ENCODE assay signal across 20 cellular contexts in genomic region chr5:153969563-153969895, GRCh38.
"Had no signal": no experiment of that assay in that cellular context is flagged by ENCODE, and none has a peak within 500 bp of the region (broad histone marks: within the 10 kb centered on the region; RNA-seq: fewer than 3 reads in every experiment).

No MANE protein-coding gene starts in this region.

- FAIRE-seq: frontal cortex had no signal

- ATAC-seq: heart left ventricle; left colon; lower lobe of right lung; right lobe of liver; stimulated activated naive CD8-positive, alpha-beta T cell treated with anti-CD3 and anti-CD28 coated beads, Interleukin-15, Interleukin-2, amounts not matched to agents 100 U/mL and 50 U/mL, for 24 hours had no signal

- H3K27me3 ChIP-seq: adrenal gland, cardiac muscle cell, heart left ventricle, neural progenitor cell, right lobe of liver had no signal

- H3K9me3 ChIP-seq: adrenal gland, heart left ventricle, lower lobe of right lung, right lobe of liver, transverse colon had no signal

- H3K36me3 Mint-ChIP-seq: activated naive CD4-positive, alpha-beta T cell treated with anti-CD3 and anti-CD28 coated beads, Interleukin-2, amount 50 U/mL, for 24 hours; mesothelial cell of epicardium; neural progenitor cell had no signal

- H3K4me3 ChIP-seq: adrenal gland, cardiac muscle cell, heart left ventricle, lower lobe of right lung, neural progenitor cell, right lobe of liver, smooth muscle cell, transverse colon had no signal

- H3K27ac ChIP-seq: adrenal gland, cardiac muscle cell, epithelial cell of prostate, heart left ventricle, lower lobe of right lung, neural progenitor cell, right lobe of liver, transverse colon had no signal

- H3K4me1 Mint-ChIP-seq: activated naive CD4-positive, alpha-beta T cell treated with anti-CD3 and anti-CD28 coated beads, Interleukin-2, amount 50 U/mL, for 24 hours had no signal

- H3K36me3 ChIP-seq: adrenal gland, cardiac muscle cell, heart left ventricle, lower lobe of right lung, neural progenitor cell, right lobe of liver, transverse colon had no signal

- DNase-seq: activated CD4-positive, alpha-beta memory T cell treated with anti-CD3 and anti-CD28 coated beads, Interleukin-2, amount 10 ng/mL, durations not matched to agents 7 days and 5 days; activated CD4-positive, alpha-beta T cell treated with anti-CD3 and anti-CD28 coated beads for 4 hours; activated effector memory CD4-positive, alpha-beta T cell treated with Interleukin-2 at 50 U/mL for 16 hours; activated T-cell treated with anti-CD3 and anti-CD28 coated beads, Interleukin-2, amount 50 U/mL, for 24 hours; adrenal gland; heart left ventricle; left colon; lower lobe of right lung; right lobe of liver; stimulated activated CD4-positive, alpha-beta T cell treated with anti-CD3 and anti-CD28 coated beads, Interleukin-4, amount 100 ng/mL, for 4 hours; stimulated activated CD8-positive, alpha-beta memory T cell treated with anti-CD3 and anti-CD28 coated beads, Interleukin-4, amount 100 ng/mL, for 48 hours; stimulated activated naive CD8-positive, alpha-beta T cell treated with anti-CD3 and anti-CD28 coated beads, Interleukin-15, Interleukin-2, amounts not matched to agents 100 U/mL and 50 U/mL, for 24 hours; transverse colon had no signal

- H3K9me3 Mint-ChIP-seq: activated CD4-positive, alpha-beta memory T cell treated with anti-CD3 and anti-CD28 coated beads, Interleukin-2, amount 10 ng/mL, durations not matched to agents 7 days and 5 days; activated naive CD4-positive, alpha-beta T cell treated with anti-CD3 and anti-CD28 coated beads, Interleukin-2, amount 50 U/mL, for 24 hours; activated T-cell treated with anti-CD3 and anti-CD28 coated beads, Interleukin-2, amount 50 U/mL, for 24 hours; mesothelial cell of epicardium; neural progenitor cell had no signal

- H3K27ac Mint-ChIP-seq: activated CD4-positive, alpha-beta memory T cell treated with anti-CD3 and anti-CD28 coated beads, Interleukin-2, amount 10 ng/mL, durations not matched to agents 7 days and 5 days; activated naive CD4-positive, alpha-beta T cell treated with anti-CD3 and anti-CD28 coated beads, Interleukin-2, amount 50 U/mL, for 24 hours; activated T-cell treated with anti-CD3 and anti-CD28 coated beads, Interleukin-2, amount 50 U/mL, for 24 hours; mesothelial cell of epicardium had no signal

- H3K4me3 Mint-ChIP-seq: activated CD4-positive, alpha-beta memory T cell treated with anti-CD3 and anti-CD28 coated beads, Interleukin-2, amount 10 ng/mL, durations not matched to agents 7 days and 5 days; activated naive CD4-positive, alpha-beta T cell treated with anti-CD3 and anti-CD28 coated beads, Interleukin-2, amount 50 U/mL, for 24 hours; activated T-cell treated with anti-CD3 and anti-CD28 coated beads, Interleukin-2, amount 50 U/mL, for 24 hours; mesothelial cell of epicardium; neural progenitor cell had no signal

- H3K4me1 ChIP-seq: adrenal gland, lower lobe of right lung, right lobe of liver, transverse colon had no signal
